16 cellular contexts compared by ENCODE assay signal in genomic region chr2:46663614-46664013, GRCh38. TPM values are rescaled to one million over a fixed set of nuclear protein-coding genes. Genes with fewer than 3 reads are reported as not detected.
DNase-seq lines count a peak whose midpoint lies in the region; ATAC-seq and TF ChIP-seq lines count a peak whose summit lies in the region.
"Had no signal": no experiment of that assay in that cellular context is flagged by ENCODE, and none has a peak within 500 bp of the region (broad histone marks: within the 10 kb centered on the region; RNA-seq: fewer than 3 reads in every experiment).

No MANE protein-coding gene starts in this region.

- H3K27me3 ChIP-seq in heart left ventricle: no peaks in the 10 kb centered on the region
- no peaks in the 10 kb centered on the region for H3K27me3 ChIP-seq in hepatocyte
- H3K27me3 ChIP-seq in skeletal muscle tissue (ENCODE audit: control insufficient read depth in 3 of 3, insufficient read depth in 3 of 3, low read length in 3 of 3): no peaks in the 10 kb centered on the region

- H3K4me2 ChIP-seq in hepatocyte: no peak overlapping the region

- DNase-seq in heart left ventricle (peak in 4 of 5 donors; percentile 46 to 70 (median 62)), cardiac septum (ENCODE audit: low spot score) (no peak), RPMI7951 (ENCODE audit: low read depth) (peak; percentile 41), hepatocyte (ENCODE audit: low spot score) (no peak), HT-29 (ENCODE audit: low spot score) (no peak), T1000 (lab: John Stamatoyannopoulos, UW) (no peak), posterior cingulate gyrus (no peak)
- DNase-seq: activated CD4-positive, CD25-positive, alpha-beta regulatory T cell treated with anti-CD3 and anti-CD28 coated beads, Interleukin-2, amount 50 U/mL, for 72 hours; activated CD8-positive, alpha-beta T cell treated with anti-CD3 and anti-CD28 coated beads, Interleukin-2, amount 10 ng/mL, durations not matched to agents 7 days and 5 days; activated gamma-delta T cell; glutamatergic neuron; MV-4-11; NCI-H187; NCI-H774; retina had no signal

- WGBS in heart left ventricle, 4 donors: 38 to 64% (median 47%) methylated on average over 2 of the region's 2 CpGs
- WGBS in hepatocyte (ENCODE audit: low lambda C conversion rate, missing lambda C conversion rate): 83% methylated on average over 2 of the region's 2 CpGs

- H3K4me1 ChIP-seq in heart left ventricle: peaks cover 0 to 42% (median 13%) of the 10 kb centered on the region in 12 donors
- peaks cover 3% of the 10 kb centered on the region for H3K4me1 ChIP-seq in hepatocyte (ENCODE audit: insufficient read depth)
- H3K4me1 ChIP-seq in skeletal muscle tissue (ENCODE audit: control insufficient read depth in 3 of 3, insufficient read depth in 3 of 3, low read length in 3 of 3): peaks cover 19 to 28% (median 27%) of the 10 kb centered on the region in 3 donors

- H3K36me3 ChIP-seq in heart left ventricle: no peaks in the 10 kb centered on the region
- no peaks in the 10 kb centered on the region for H3K36me3 ChIP-seq in hepatocyte (replicated peaks; ENCODE audit: insufficient read depth, low read depth)
- no peaks in the 10 kb centered on the region for H3K36me3 ChIP-seq in skeletal muscle tissue (ENCODE audit: control insufficient read depth in 3 of 3, insufficient read depth in 3 of 3, low read length in 3 of 3)

- H3K4me3 ChIP-seq in heart left ventricle: no peak overlapping the region
- H3K4me3 ChIP-seq in hepatocyte: no peak overlapping the region
- H3K4me3 ChIP-seq in skeletal muscle tissue (ENCODE audit: low read length in 3 of 3): no peak overlapping the region

- TF ChIP-seq CTCF in heart left ventricle (IDR thresholded peaks at IDR 0.05): no peak
- no peak for TF ChIP-seq CTCF in hepatocyte (IDR thresholded peaks at IDR 0.05; ENCODE audit: poor library complexity)

- no peaks in the 10 kb centered on the region for H4K20me1 ChIP-seq in hepatocyte (ENCODE audit: insufficient read depth, poor library complexity, severe bottlenecking)

- TF ChIP-seq POLR2A in heart left ventricle (IDR thresholded peaks at IDR 0.05): no peak

- no peak overlapping the region for H2AFZ ChIP-seq in hepatocyte

- H3K9ac ChIP-seq in skeletal muscle tissue (ENCODE audit: low read depth in 1 of 3, low read length in 3 of 3): no peak overlapping the region

- peak; percentile 55 to 82 (median 76) for ATAC-seq in heart left ventricle
- ATAC-seq: activated CD8-positive, alpha-beta T cell treated with anti-CD3 and anti-CD28 coated beads, Interleukin-2, amount 10 ng/mL, durations not matched to agents 7 days and 5 days had no signal

- H3K79me2 ChIP-seq in hepatocyte: no peaks in the 10 kb centered on the region

- no peaks in the 10 kb centered on the region for H3K9me2 ChIP-seq in hepatocyte (replicated peaks; ENCODE audit: insufficient read depth)

- H3K9me3 ChIP-seq in heart left ventricle (no peaks in the 10 kb centered on the region), hepatocyte (ENCODE audit: low read depth) (no peaks in the 10 kb centered on the region), skeletal muscle tissue (ENCODE audit: control insufficient read depth in 3 of 3, low read length in 3 of 3) (no peaks in the 10 kb centered on the region)

- intact Hi-C loops in heart left ventricle (cut with DNase I): loop anchor here in 1 of 10 donors (10.0 kb wide), 1 partner anchor 661 kb away; no protein-coding TSS in a partner anchor
- intact Hi-C loops in cardiac septum (cut with DNase I): no loop called here
- intact Hi-C loops in posterior cingulate gyrus (cut with DNase I): loop anchor here (10.0 kb wide), 1 partner anchor 111 kb away; no protein-coding TSS in a partner anchor

- peak overlapping the region in 9 of 12 donors; percentile 14 to 80 (median 52) for H3K27ac ChIP-seq in heart left ventricle
- H3K27ac ChIP-seq in hepatocyte: peak overlapping the region; percentile 66
- peak overlapping the region; percentile 76 for H3K27ac ChIP-seq in skeletal muscle tissue (ENCODE audit: low read depth, low read length)

RNA-seq across cellular contexts. Expression of gene SOCS5, which starts 35.5 kb away (rescaled TPM):
- 10 to 100 TPM; 18.8 to 25.0 (median 20.2) TPM for total RNA-seq in heart left ventricle
- 10 to 100 TPM in 1 of 2 donors, 1 to 10 TPM in 1; 8.1 to 19.5 TPM for polyA plus RNA-seq in heart left ventricle
- total RNA-seq in cardiac septum: 25.3 TPM
- total RNA-seq in RPMI7951 (2014; rRNA removed; shearing (Covaris generic)): 52.6 and 60.3 TPM in 2 replicates
- 28.8 and 31.6 TPM in 2 replicates for total RNA-seq in hepatocyte
- polyA plus RNA-seq in hepatocyte: 5.0 and 7.4 TPM in 2 replicates
- 35.0 TPM for total RNA-seq in skeletal muscle tissue
- total RNA-seq in HT-29 (2014; rRNA removed; shearing (Covaris generic)): 7.4 and 8.5 TPM in 2 replicates

RNA-seq across cellular contexts. Expression of gene CRIPT, which starts 46.6 kb away (rescaled TPM):
- total RNA-seq in heart left ventricle (10 to 100 TPM; 15.8 to 24.0 (median 19.1) TPM), cardiac septum (15.8 TPM), hepatocyte (17.9 and 25.2 TPM in 2 replicates), skeletal muscle tissue (24.0 TPM)
- polyA plus RNA-seq in heart left ventricle (10 to 100 TPM; 12.1 to 19.4 TPM), hepatocyte (13.3 and 15.8 TPM in 2 replicates)
- total RNA-seq in RPMI7951 (2014; rRNA removed; shearing (Covaris generic)): 40.5 and 43.5 TPM in 2 replicates
- total RNA-seq in HT-29 (2014; rRNA removed; shearing (Covaris generic)): 5.0 TPM in 2 replicates

RNA-seq across cellular contexts. Expression of gene PIGF, which starts 46.8 kb away (rescaled TPM):
- total RNA-seq in heart left ventricle (10 to 100 TPM in 4 of 9 donors, 1 to 10 TPM in 5; 4.3 to 12.1 (median 10.0) TPM), cardiac septum (10.9 TPM), hepatocyte (19.9 and 29.2 TPM in 2 replicates), skeletal muscle tissue (29.7 TPM)
- polyA plus RNA-seq in heart left ventricle (10 to 100 TPM in 1 of 2 donors, 1 to 10 TPM in 1; 5.3 to 15.5 TPM), hepatocyte (40.3 and 53.7 TPM in 2 replicates)
- 32.6 and 35.6 TPM in 2 replicates for total RNA-seq in RPMI7951 (2014; rRNA removed; shearing (Covaris generic))
- 4.7 and 7.6 TPM in 2 replicates for total RNA-seq in HT-29 (2014; rRNA removed; shearing (Covaris generic))

Comparison
In these comparisons a context has a peak if more than half of its experiments do, and no peak if none do; other contexts are left out.
1. DNase-seq: peak in heart left ventricle (4 of 5) and RPMI7951 (single experiment); none in cardiac septum (single experiment), hepatocyte (single experiment), HT-29 (single experiment), T1000 (single experiment) and posterior cingulate gyrus (0 of 10).
2. Peak in every context shown above with its lines, with median percentiles within 50 percentile points of each other: H3K27ac ChIP-seq.